Comparison of ENCODE assay signal across 8 cellular contexts in genomic region chr15:52677593-52677992, GRCh38. TPM values are rescaled to one million over a fixed set of nuclear protein-coding genes. Genes with fewer than 3 reads are reported as not detected.
A peak's percentile ranks its signal among the peaks of the same experiment; 100 is the strongest.
DNase-seq lines count a peak whose midpoint lies in the region; ATAC-seq and TF ChIP-seq lines count a peak whose summit lies in the region.

No MANE protein-coding gene starts in this region.

- peaks cover 17% of the 10 kb centered on the region for H3K4me1 ChIP-seq in HUES64 (ENCODE audit: insufficient read depth, low read length)

- no peaks in the 10 kb centered on the region for H3K9me3 ChIP-seq in HUES64 (ENCODE audit: insufficient read depth, low read depth, low read length)
- H3K9me3 ChIP-seq in neural cell (ENCODE audit: low read length), result no peaks in the 10 kb centered on the region

- H3K36me3 ChIP-seq in BJ (ENCODE audit: control insufficient read depth, insufficient read depth, low read length) (no peaks in the 10 kb centered on the region), HUES64 (ENCODE audit: insufficient read depth, low read length) (no peaks in the 10 kb centered on the region; the same call in 1 of the 2 replicates), neural cell (ENCODE audit: insufficient read depth, low read length) (no peaks in the 10 kb centered on the region)

- POLR2A ChIA-PET in BJ (lab: Charles Lee), result no interaction called here

- peak overlapping the region; percentile 98 for H3K27ac Mint-ChIP-seq in chondrocyte (ENCODE audit: unreplicated experiment)

- peak overlapping the region; percentile 88 for H3K4me2 ChIP-seq in neural cell (ENCODE audit: low read length)

- TF ChIP-seq EP300 in neural cell (conservative IDR thresholded peaks at IDR 0.05; ENCODE audit: poor library complexity, severe bottlenecking), result no peak

- H3K79me2 ChIP-seq in neural cell (replicated peaks; ENCODE audit: insufficient read depth, low read length), result peaks cover 17% of the 10 kb centered on the region

- H3K4me3 ChIP-seq in BJ (ENCODE audit: low read depth, low read length) (peak overlapping the region; percentile 98), HUES64 (ENCODE audit: low read length) (peak overlapping the region; percentile 93), neural cell (ENCODE audit: low read length) (peak overlapping the region; percentile 90)

- peaks cover 6% of the 10 kb centered on the region for H3K36me3 Mint-ChIP-seq in chondrocyte (ENCODE audit: low read depth)

- peaks cover 3% of the 10 kb centered on the region for H3K27me3 ChIP-seq in BJ (ENCODE audit: control insufficient read depth, insufficient read depth, low read length)
- H3K27me3 ChIP-seq in HUES64 (ENCODE audit: insufficient read depth, low read length), result peaks cover 13% of the 10 kb centered on the region; the same call in 1 of the 2 replicates
- no peaks in the 10 kb centered on the region for H3K27me3 ChIP-seq in neural cell (ENCODE audit: insufficient read depth, low read depth, low read length)

- H4K20me1 ChIP-seq in neural cell (ENCODE audit: insufficient read depth), result no peaks in the 10 kb centered on the region

- H3K9ac ChIP-seq in HUES64 (ENCODE audit: low read depth, low read length), result peak overlapping the region; percentile 61; the same call in 1 of the 2 replicates
- H3K9ac ChIP-seq in neural cell (ENCODE audit: low read length), result peak overlapping the region; percentile 95

- peak overlapping the region; percentile 100 for H3K4me3 Mint-ChIP-seq in chondrocyte (ENCODE audit: unreplicated experiment)

- DNase-seq in BJ (ENCODE audit: low read depth), result no peak
- no peak for DNase-seq in chondrocyte (ENCODE audit: low spot score)
- no peak for DNase-seq in effector CD8-positive, alpha-beta T cell (lab: John Stamatoyannopoulos, UW)
- no peak for DNase-seq in NCI-H1417 treated with DMSO at 0.1 percent for 48 hours (lab: John Stamatoyannopoulos, UW)
- DNase-seq in stimulated activated CD4-positive, alpha-beta T cell treated with anti-CD3 and anti-CD28 coated beads, Interleukin-12 subunit alpha, Interleukin-12 subunit beta, amount 100 ng/mL, for 4 hours, result no peak

- no peaks in the 10 kb centered on the region for H3F3A ChIP-seq in neural cell (ENCODE audit: insufficient read depth, low read length, poor library complexity, severe bottlenecking)

- H3K9me2 ChIP-seq in neural cell (ENCODE audit: insufficient read depth, low read length), result no peaks in the 10 kb centered on the region

- no peak for TF ChIP-seq CTCF in BJ (IDR thresholded peaks at IDR 0.05; ENCODE audit: insufficient read depth, low read depth, low read length)
- TF ChIP-seq CTCF in chondrocyte (IDR thresholded peaks at IDR 0.05), result no peak
- TF ChIP-seq CTCF in neural cell (IDR thresholded peaks at IDR 0.05; ENCODE audit: poor library complexity, severe bottlenecking), result no peak

- H2AFZ ChIP-seq in neural cell (ENCODE audit: low read depth, low read length), result no peak overlapping the region

- no peak overlapping the region for H3K27ac ChIP-seq in HUES64 (ENCODE audit: low read depth, low read length)
- H3K27ac ChIP-seq in neural cell (ENCODE audit: low read length), result peak overlapping the region; percentile 91

- H3K4me1 Mint-ChIP-seq in chondrocyte (ENCODE audit: low read depth), result peaks cover 28% of the 10 kb centered on the region

- no peaks in the 10 kb centered on the region for H3K9me3 Mint-ChIP-seq in chondrocyte (ENCODE audit: low read depth)

- WGBS in HUES64, result 67% methylated on average over 2 of the region's 2 CpGs

- no peak for TF ChIP-seq RAD21 in neural cell (conservative IDR thresholded peaks at IDR 0.05)

- CTCF ChIA-PET in BJ (lab: Yijun Ruan, JAX), result interaction anchor here (1.1 kb wide), 1 partner anchor 58 kb away, joined by 5 read pairs; no protein-coding TSS in a partner anchor

- H3K27me3 Mint-ChIP-seq in chondrocyte (ENCODE audit: low read depth), result no peaks in the 10 kb centered on the region

- ATAC-seq in GM19452 (IDR thresholded peaks at IDR 0.05; ENCODE audit: unreplicated experiment), result peak; percentile 27

TF ChIP-seq in neural cell, 6 proteins besides CTCF, POLR2A, EP300 and RAD21:
- TF ChIP-seq MXI1 (conservative IDR thresholded peaks at IDR 0.05; ENCODE audit: poor library complexity, severe bottlenecking), result no peak
- no peak for TF ChIP-seq POLR2AphosphoS5 (IDR thresholded peaks at IDR 0.05)
- TF ChIP-seq SMC3 (conservative IDR thresholded peaks at IDR 0.05; ENCODE audit: poor library complexity), result no peak
- TF ChIP-seq TAF1 (IDR thresholded peaks at IDR 0.05; ENCODE audit: low read depth), result no peak

RNA-seq across cellular contexts. Expression of gene ATOSA, which starts 1.6 kb away (rescaled TPM):
- 11.6 and 21.1 TPM in 2 replicates for polyA plus RNA-seq in BJ (2011; rRNA removed)
- polyA minus RNA-seq in BJ (2011; rRNA and poly(A)+ RNA removed), result 12.9 and 16.0 TPM in 2 replicates
- 3.6 TPM for polyA plus RNA-seq in HUES64 (2013, experiment 1 of 2)
- polyA plus RNA-seq in HUES64 (2013, experiment 2 of 2), result 5.8 TPM
- 18.7 to 38.8 TPM (median 21.9 TPM) in 3 replicates for total RNA-seq in chondrocyte
- polyA plus RNA-seq in neural cell, result 64.0 and 74.2 TPM in 2 replicates
- 89.6 and 112 TPM in 2 replicates for polyA minus RNA-seq in neural cell
